Comparison of ENCODE assay signal across 2 cellular contexts in the genomic region with DNA sequence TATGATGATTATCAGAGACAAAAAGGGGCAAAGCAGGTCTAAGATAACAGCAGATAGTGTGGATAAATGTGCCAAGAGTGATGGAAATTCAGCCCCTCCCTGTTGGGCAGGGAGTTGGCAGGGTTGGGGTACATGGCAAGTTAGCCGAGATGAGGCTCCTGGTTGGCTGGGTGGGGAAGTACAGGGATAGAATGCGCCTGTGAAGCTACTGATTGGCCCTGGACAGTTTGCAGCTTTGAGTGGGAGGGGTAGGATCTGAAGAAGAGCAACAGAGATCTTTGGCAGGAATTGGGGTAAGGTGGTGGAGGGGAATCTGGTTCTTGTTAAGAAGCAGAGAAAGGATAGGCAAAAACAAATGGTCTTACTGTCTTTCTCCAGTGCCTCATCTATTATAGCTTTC.
TF ChIP-seq lines count a peak whose summit lies in the region.

No MANE protein-coding gene starts in this region.

TF ChIP-seq in liver, 16 proteins besides CTCF, POLR2A, EP300 and RAD21 (continued from another document):
- TF ChIP-seq, protein P1, sequence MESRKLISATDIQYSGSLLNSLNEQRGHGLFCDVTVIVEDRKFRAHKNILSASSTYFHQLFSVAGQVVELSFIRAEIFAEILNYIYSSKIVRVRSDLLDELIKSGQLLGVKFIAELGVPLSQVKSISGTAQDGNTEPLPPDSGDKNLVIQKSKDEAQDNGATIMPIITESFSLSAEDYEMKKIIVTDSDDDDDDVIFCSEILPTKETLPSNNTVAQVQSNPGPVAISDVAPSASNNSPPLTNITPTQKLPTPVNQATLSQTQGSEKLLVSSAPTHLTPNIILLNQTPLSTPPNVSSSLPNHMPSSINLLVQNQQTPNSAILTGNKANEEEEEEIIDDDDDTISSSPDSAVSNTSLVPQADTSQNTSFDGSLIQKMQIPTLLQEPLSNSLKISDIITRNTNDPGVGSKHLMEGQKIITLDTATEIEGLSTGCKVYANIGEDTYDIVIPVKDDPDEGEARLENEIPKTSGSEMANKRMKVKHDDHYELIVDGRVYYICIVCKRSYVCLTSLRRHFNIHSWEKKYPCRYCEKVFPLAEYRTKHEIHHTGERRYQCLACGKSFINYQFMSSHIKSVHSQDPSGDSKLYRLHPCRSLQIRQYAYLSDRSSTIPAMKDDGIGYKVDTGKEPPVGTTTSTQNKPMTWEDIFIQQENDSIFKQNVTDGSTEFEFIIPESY (IDR thresholded peaks at IDR 0.05) = no peak
- TF ChIP-seq, protein P2, sequence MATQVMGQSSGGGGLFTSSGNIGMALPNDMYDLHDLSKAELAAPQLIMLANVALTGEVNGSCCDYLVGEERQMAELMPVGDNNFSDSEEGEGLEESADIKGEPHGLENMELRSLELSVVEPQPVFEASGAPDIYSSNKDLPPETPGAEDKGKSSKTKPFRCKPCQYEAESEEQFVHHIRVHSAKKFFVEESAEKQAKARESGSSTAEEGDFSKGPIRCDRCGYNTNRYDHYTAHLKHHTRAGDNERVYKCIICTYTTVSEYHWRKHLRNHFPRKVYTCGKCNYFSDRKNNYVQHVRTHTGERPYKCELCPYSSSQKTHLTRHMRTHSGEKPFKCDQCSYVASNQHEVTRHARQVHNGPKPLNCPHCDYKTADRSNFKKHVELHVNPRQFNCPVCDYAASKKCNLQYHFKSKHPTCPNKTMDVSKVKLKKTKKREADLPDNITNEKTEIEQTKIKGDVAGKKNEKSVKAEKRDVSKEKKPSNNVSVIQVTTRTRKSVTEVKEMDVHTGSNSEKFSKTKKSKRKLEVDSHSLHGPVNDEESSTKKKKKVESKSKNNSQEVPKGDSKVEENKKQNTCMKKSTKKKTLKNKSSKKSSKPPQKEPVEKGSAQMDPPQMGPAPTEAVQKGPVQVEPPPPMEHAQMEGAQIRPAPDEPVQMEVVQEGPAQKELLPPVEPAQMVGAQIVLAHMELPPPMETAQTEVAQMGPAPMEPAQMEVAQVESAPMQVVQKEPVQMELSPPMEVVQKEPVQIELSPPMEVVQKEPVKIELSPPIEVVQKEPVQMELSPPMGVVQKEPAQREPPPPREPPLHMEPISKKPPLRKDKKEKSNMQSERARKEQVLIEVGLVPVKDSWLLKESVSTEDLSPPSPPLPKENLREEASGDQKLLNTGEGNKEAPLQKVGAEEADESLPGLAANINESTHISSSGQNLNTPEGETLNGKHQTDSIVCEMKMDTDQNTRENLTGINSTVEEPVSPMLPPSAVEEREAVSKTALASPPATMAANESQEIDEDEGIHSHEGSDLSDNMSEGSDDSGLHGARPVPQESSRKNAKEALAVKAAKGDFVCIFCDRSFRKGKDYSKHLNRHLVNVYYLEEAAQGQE (IDR thresholded peaks at IDR 0.05) = no peak
- TF ChIP-seq, protein P3, sequence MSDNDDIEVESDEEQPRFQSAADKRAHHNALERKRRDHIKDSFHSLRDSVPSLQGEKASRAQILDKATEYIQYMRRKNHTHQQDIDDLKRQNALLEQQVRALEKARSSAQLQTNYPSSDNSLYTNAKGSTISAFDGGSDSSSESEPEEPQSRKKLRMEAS (IDR thresholded peaks at IDR 0.05) = no peak
- no peak for TF ChIP-seq YY1 (IDR thresholded peaks at IDR 0.05)

TF ChIP-seq in HepG2, 621 proteins besides CTCF, POLR2A, EP300 and RAD21 (continued from another document):
- TF ChIP-seq, protein P4, sequence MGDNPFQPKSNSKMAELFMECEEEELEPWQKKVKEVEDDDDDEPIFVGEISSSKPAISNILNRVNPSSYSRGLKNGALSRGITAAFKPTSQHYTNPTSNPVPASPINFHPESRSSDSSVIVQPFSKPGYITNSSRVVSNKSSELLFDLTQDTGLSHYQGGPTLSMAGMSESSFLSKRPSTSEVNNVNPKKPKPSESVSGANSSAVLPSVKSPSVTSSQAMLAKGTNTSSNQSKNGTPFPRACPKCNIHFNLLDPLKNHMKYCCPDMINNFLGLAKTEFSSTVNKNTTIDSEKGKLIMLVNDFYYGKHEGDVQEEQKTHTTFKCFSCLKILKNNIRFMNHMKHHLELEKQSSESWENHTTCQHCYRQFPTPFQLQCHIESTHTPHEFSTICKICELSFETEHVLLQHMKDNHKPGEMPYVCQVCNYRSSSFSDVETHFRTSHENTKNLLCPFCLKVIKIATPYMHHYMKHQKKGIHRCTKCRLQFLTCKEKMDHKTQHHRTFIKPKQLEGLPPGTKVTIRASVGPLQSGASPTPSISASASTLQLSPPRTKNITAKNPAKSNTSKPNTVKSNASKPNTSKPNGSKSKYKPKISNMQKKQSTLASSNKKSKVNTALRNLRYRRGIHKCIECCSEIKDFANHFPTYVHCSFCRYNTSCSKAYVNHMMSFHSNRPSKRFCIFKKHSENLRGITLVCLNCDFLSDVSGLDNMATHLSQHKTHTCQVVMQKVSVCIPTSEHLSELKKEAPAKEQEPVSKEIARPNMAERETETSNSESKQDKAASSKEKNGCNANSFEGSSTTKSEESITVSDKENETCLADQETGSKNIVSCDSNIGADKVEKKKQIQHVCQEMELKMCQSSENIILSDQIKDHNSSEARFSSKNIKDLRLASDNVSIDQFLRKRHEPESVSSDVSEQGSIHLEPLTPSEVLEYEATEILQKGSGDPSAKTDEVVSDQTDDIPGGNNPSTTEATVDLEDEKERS (CRISPR knock-in tag; IDR thresholded peaks at IDR 0.05) = no peak
